In the genomic region with DNA sequence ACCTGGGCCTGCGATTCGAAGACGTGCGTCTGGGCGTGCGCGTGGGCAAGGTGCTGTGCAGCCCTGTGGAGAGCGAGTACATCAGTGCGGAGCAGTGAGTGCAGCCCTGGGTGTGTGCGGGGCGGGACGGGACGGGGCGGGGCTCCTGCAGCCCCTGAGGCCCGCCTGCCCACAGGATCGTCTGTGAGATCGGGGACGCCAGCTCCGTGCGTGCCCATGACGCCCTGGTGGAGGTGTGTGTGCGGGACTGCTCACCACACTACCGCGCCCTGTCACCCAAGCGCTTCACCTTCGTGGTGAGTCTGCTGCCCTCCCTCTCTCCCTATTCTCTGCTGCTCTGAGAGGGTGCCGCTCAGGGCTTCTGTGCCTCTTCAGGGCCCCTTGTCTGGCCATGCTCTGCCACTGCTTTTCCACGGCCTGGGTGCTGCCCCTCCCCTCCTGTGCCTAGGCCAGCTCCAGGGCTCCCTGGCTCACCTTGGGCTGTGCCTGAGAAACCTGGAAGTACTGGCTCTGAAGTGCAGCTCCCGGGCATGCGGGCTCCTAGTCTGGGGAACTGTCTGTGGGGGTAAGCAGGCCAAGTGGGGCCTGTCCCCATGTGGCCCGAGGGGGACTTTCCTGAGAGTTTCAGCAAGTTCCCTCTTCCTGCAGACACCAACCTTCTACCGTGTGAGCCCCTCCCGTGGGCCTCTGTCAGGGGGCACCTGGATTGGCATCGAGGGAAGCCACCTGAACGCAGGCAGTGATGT, we compare ENCODE assay signal across 17 cellular contexts. TPM values are rescaled to one million over a fixed set of nuclear protein-coding genes. Genes with fewer than 3 reads are reported as not detected.
DNase-seq lines count a peak whose midpoint lies in the region; ATAC-seq, FAIRE-seq and TF ChIP-seq lines count a peak whose summit lies in the region.
"Had no signal": no experiment of that assay in that cellular context is flagged by ENCODE, and none has a peak within 500 bp of the region (broad histone marks: within the 10 kb centered on the region; RNA-seq: fewer than 3 reads in every experiment).

No MANE protein-coding gene starts in this region.

- no peaks in the 10 kb centered on the region for H4K20me1 ChIP-seq in GM12878 (ENCODE audit: control insufficient read depth, insufficient read depth)

- in situ Hi-C loops in GM12878 (cut with MboI) = no loop called here

- TF ChIP-seq CTCF in GM10266 (IDR thresholded peaks at IDR 0.05; ENCODE audit: control insufficient read depth, insufficient read depth, low read depth, missing control alignments) (no peak), GM12878 (IDR thresholded peaks at IDR 0.05 in 2 of 3, conservative IDR thresholded peaks at IDR 0.05 in 1 of 3; ENCODE audit: control insufficient read depth in 2 of 3, extremely low read depth in 1 of 3, insufficient read depth in 1 of 3, low read depth in 3 of 3, low read length in 3 of 3) (no peak), body of pancreas (IDR thresholded peaks at IDR 0.05) (no peak)

- H3K27ac ChIP-seq in GM12878 (ENCODE audit: control insufficient read depth, insufficient read depth) (peak overlapping the region; percentile 46), body of pancreas (no peak overlapping the region)

- TF ChIP-seq POLR2A in GM12878 (IDR thresholded peaks at IDR 0.05; ENCODE audit: low read depth, low read length) = no peak
- TF ChIP-seq POLR2A in body of pancreas (IDR thresholded peaks at IDR 0.05) = no peak

- RAD21 ChIA-PET in GM12878 (lab: Charles Lee; ENCODE audit: unreplicated experiment) = no interaction called here

- no peak for TF ChIP-seq EP300 in GM12878 (IDR thresholded peaks at IDR 0.05; ENCODE audit: borderline replicate concordance in 1 of 2, control insufficient read depth in 1 of 2, low read depth in 2 of 2, low read length in 2 of 2)

- WGBS in GM12878 (ENCODE audit: insufficient coverage, insufficient replicate concordance, low lambda C conversion rate, missing lambda C conversion rate) = 70% methylated on average over 35 of the region's 35 CpGs
- 87 to 94% methylated on average over 25 to 30 of the region's 35 CpGs for WGBS in body of pancreas, 2 donors

- no peak overlapping the region for H3K9ac ChIP-seq in GM12878 (ENCODE audit: control insufficient read depth, insufficient read depth, low read length)

- FAIRE-seq in GM12878 (lab: Jason Lieb, UNC) = no peak
- FAIRE-seq: bronchial epithelial cell had no signal

- H3K4me3 ChIP-seq in GM12878 = no peak overlapping the region
- H3K4me3 ChIP-seq in body of pancreas = no peak overlapping the region

- H2AFZ ChIP-seq in GM12878 (ENCODE audit: control insufficient read depth, low read depth, low read length) = no peak overlapping the region

- SMC1A ChIA-PET in GM12878 (lab: Charles Lee; ENCODE audit: uncharacterized antibody, unreplicated experiment) = no interaction called here

- H3K4me1 ChIP-seq in GM12878 (ENCODE audit: control insufficient read depth, insufficient read depth, low read length) (peaks cover 16% of the 10 kb centered on the region), body of pancreas (no peaks in the 10 kb centered on the region)

- H3K36me3 ChIP-seq in GM12878 (ENCODE audit: control insufficient read depth in 2 of 2, insufficient read depth in 2 of 2, low read length in 1 of 2) (peaks cover 0 to 15% of the 10 kb centered on the region in 2 experiments; a peak in 2 of 4 replicates), body of pancreas (replicated peaks in 1 of 2; ENCODE audit: insufficient read depth in 1 of 2, low read depth in 2 of 2) (peaks cover 5 to 10% of the 10 kb centered on the region in 2 donors)

- intact Hi-C loops in GM12878 (cut with micrococcal nuclease; ENCODE audit: unreplicated experiment) = loop anchor here (1.0 kb wide), 1 partner anchor 32 kb away; no protein-coding TSS in a partner anchor
- intact Hi-C loops in body of pancreas (cut with DNase I) = no loop called here

- peak overlapping the region; percentile 19 for H3K4me2 ChIP-seq in GM12878 (ENCODE audit: control insufficient read depth, insufficient read depth)

- BruUV-seq in GM12878 (replicated peaks; lab: Mats Ljungman, UMichigan) = no TSS peak

- ATAC-seq in GM19455 (IDR thresholded peaks at IDR 0.05; ENCODE audit: unreplicated experiment) (peak; percentile 14), HG02884 (IDR thresholded peaks at IDR 0.05; ENCODE audit: unreplicated experiment) (peak; percentile 17), GM12878 (peak; percentile 84), body of pancreas (no peak)
- ATAC-seq: left cardiac atrium; naive thymus-derived CD4-positive, alpha-beta T cell; right cardiac atrium had no signal

- H3K79me2 ChIP-seq in GM12878 (ENCODE audit: control insufficient read depth, insufficient read depth, low read length) = no peaks in the 10 kb centered on the region

- POLR2A ChIA-PET in GM12878 (lab: Charles Lee) = no interaction called here

- CTCF ChIA-PET in GM12878 (lab: Yijun Ruan, JAX) = no interaction called here

- H3K9me3 ChIP-seq in GM12878 (replicated peaks; ENCODE audit: control insufficient read depth, insufficient read depth, low read length) = no peaks in the 10 kb centered on the region
- no peaks in the 10 kb centered on the region for H3K9me3 ChIP-seq in body of pancreas

- no peak for TF ChIP-seq RAD21 in GM12878 (IDR thresholded peaks at IDR 0.05; ENCODE audit: insufficient read depth, low read depth, low read length)

- DNase-seq in GM10266 (ENCODE audit: extremely low spot score) (peak; percentile 82), GM12878 (ENCODE audit: low read depth, low spot score) (no peak), body of pancreas (no peak), ureter (ENCODE audit: low spot score) (no peak), NCI-H446 treated with DMSO at 0.1 percent for 48 hours (lab: John Stamatoyannopoulos, UW) (no peak)
- DNase-seq in activated CD4-positive, CD25-positive, alpha-beta regulatory T cell treated with anti-CD3 and anti-CD28 coated beads, Interleukin-2, amount 50 U/mL, for 72 hours = no peak
- DNase-seq: activated CD4-positive, alpha-beta memory T cell treated with anti-CD3 and anti-CD28 coated beads, Interleukin-2, amount 10 ng/mL, durations not matched to agents 7 days and 5 days; activated gamma-delta T cell treated with Interleukin-2 at 50 U/mL for 16 hours; left cardiac atrium; naive thymus-derived CD4-positive, alpha-beta T cell; NCI-H524 treated with DMSO at 0.1 percent for 48 hours; right cardiac atrium; stimulated activated CD4-positive, alpha-beta T cell treated with anti-CD3 and anti-CD28 coated beads, Interleukin-4, amount 100 ng/mL, for 4 hours; stimulated activated naive CD4-positive, alpha-beta T cell treated with Interleukin-2 at 50 U/mL for 16 hours had no signal

- H3K27me3 ChIP-seq in GM12878 (replicated peaks in 1 of 2; ENCODE audit: control insufficient read depth in 2 of 2, insufficient read depth in 2 of 2, low read length in 1 of 2) (no peaks in the 10 kb centered on the region), body of pancreas (no peaks in the 10 kb centered on the region)

TF ChIP-seq in GM12878, 131 proteins besides CTCF, POLR2A, EP300 and RAD21 (continues in another document):
- TF ChIP-seq, protein P1, sequence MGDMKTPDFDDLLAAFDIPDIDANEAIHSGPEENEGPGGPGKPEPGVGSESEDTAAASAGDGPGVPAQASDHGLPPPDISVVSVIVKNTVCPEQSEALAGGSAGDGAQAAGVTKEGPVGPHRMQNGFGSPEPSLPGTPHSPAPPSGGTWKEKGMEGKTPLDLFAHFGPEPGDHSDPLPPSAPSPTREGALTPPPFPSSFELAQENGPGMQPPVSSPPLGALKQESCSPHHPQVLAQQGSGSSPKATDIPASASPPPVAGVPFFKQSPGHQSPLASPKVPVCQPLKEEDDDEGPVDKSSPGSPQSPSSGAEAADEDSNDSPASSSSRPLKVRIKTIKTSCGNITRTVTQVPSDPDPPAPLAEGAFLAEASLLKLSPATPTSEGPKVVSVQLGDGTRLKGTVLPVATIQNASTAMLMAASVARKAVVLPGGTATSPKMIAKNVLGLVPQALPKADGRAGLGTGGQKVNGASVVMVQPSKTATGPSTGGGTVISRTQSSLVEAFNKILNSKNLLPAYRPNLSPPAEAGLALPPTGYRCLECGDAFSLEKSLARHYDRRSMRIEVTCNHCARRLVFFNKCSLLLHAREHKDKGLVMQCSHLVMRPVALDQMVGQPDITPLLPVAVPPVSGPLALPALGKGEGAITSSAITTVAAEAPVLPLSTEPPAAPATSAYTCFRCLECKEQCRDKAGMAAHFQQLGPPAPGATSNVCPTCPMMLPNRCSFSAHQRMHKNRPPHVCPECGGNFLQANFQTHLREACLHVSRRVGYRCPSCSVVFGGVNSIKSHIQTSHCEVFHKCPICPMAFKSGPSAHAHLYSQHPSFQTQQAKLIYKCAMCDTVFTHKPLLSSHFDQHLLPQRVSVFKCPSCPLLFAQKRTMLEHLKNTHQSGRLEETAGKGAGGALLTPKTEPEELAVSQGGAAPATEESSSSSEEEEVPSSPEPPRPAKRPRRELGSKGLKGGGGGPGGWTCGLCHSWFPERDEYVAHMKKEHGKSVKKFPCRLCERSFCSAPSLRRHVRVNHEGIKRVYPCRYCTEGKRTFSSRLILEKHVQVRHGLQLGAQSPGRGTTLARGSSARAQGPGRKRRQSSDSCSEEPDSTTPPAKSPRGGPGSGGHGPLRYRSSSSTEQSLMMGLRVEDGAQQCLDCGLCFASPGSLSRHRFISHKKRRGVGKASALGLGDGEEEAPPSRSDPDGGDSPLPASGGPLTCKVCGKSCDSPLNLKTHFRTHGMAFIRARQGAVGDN (IDR thresholded peaks at IDR 0.05) = peak; percentile 86

RNA-seq across cellular contexts. Expression of a gene that starts 31.8 kb away (rescaled TPM):
- total RNA-seq in GM12878 (2013; cell fraction: nucleolus; rRNA removed) = 76.3 and 87.4 TPM in 2 replicates
- total RNA-seq in GM12878 (2014; rRNA removed) (3.4 and 5.1 TPM in 2 replicates), GM12878 (2014; rRNA removed; fragmentation: Illumina TruSeq; extraction: Trizol) (2.6 TPM in 2 replicates), GM12878 (2021) (9.9 and 10.3 TPM in 2 replicates), body of pancreas (10 to 100 TPM; 13.2 to 25.1 TPM), ureter (43.0 TPM)
- 1.8 TPM for polyA plus RNA-seq in GM12878 (2011; ENCODE audit: low read depth)
- polyA plus RNA-seq in GM12878 (2011; rRNA removed) (5.8 and 16.4 TPM in 2 replicates), GM12878 (2014; fragmentation: Illumina TruSeq; extraction: Trizol) (1.8 and 2.5 TPM in 2 replicates), GM12878 (2014; fragmentation: Nextera tagmentation; extraction: Ambion mirVana) (under 1 TPM; 0.03 to 0.15 TPM), GM12878 (2014; rRNA removed) (5.4 and 6.8 TPM in 2 replicates), GM12878 (2016; fragmentation: Nextera tagmentation; extraction: Ambion mirVana) (under 1 TPM; 0.79 to 0.95 TPM)
- polyA plus RNA-seq in GM12878 (2011; cell fraction: cytosol; rRNA removed) = 13.6 and 19.3 TPM in 2 replicates
- polyA plus RNA-seq in GM12878 (2011; cell fraction: nucleus; rRNA removed) = 104 and 110 TPM in 2 replicates
- 6.5 and 6.7 TPM in 2 replicates for polyA plus RNA-seq in GM12878 (2012)
- 31.7 and 34.5 TPM in 2 replicates for polyA minus RNA-seq in GM12878 (2011; rRNA and poly(A)+ RNA removed)
- 8.8 and 10.0 TPM in 2 replicates for polyA minus RNA-seq in GM12878 (2011; cell fraction: cytosol; rRNA and poly(A)+ RNA removed)
- 31.4 and 46.3 TPM in 2 replicates for polyA minus RNA-seq in GM12878 (2011; cell fraction: nucleus; rRNA and poly(A)+ RNA removed)
